In genomic region chr1:173669491-173669941, GRCh38 we compare ENCODE assay signal across 9 cellular contexts. TPM values are rescaled to one million over a fixed set of nuclear protein-coding genes. Genes with fewer than 3 reads are reported as not detected.
DNase-seq lines count a peak whose midpoint lies in the region; ATAC-seq and TF ChIP-seq lines count a peak whose summit lies in the region.
"Had no signal": no experiment of that assay in that cellular context is flagged by ENCODE, and none has a peak within 500 bp of the region (broad histone marks: within the 10 kb centered on the region; RNA-seq: fewer than 3 reads in every experiment).

Gene ANKRD45, minus strand, starts transcription at chr1:173669851. Its CDS starts 10,433 bp downstream, at chr1:173659418.

- peaks cover 2% of the 10 kb centered on the region for H3K79me2 ChIP-seq in parathyroid adenoma

- DNase-seq in AG04449 (ENCODE audit: low read depth, low spot score) (no peak), HFF-Myc (ENCODE audit: extremely low read depth, low read depth) (peak; percentile 20), glutamatergic neuron (peak; percentile 80)
- DNase-seq in activated T-cell treated with anti-CD3 and anti-CD28 coated beads, Interleukin-2, amount 50 U/mL, for 24 hours: peak; percentile 37
- DNase-seq in NK-92 treated with Interleukin-12 subunit alpha and Interleukin-12 subunit beta, amount 100 ng/mL, for 24 hours (lab: John Stamatoyannopoulos, UW): no peak

- peak within 1 kb of the TSS; percentile 69 for H3K27ac ChIP-seq in parathyroid adenoma

- TF ChIP-seq CTCF in AG04449 (IDR thresholded peaks at IDR 0.05; ENCODE audit: insufficient read depth, low read length, missing control alignments) (no peak), HFF-Myc (IDR thresholded peaks at IDR 0.05; ENCODE audit: low read depth, low read length, missing control alignments) (no peak), glutamatergic neuron (IDR thresholded peaks at IDR 0.05; ENCODE audit: partially characterized antibody, unreplicated experiment) (no peak), parathyroid adenoma (IDR thresholded peaks at IDR 0.05) (no peak)

- CTCF ChIA-PET in AG04449 (lab: Yijun Ruan, JAX): no interaction called here

- H3K27ac Mint-ChIP-seq in activated T-cell treated with anti-CD3 and anti-CD28 coated beads, Interleukin-2, amount 50 U/mL, for 24 hours: no peak within 1 kb of the TSS
- H3K27ac Mint-ChIP-seq in glutamatergic neuron (ENCODE audit: unreplicated experiment): peak within 1 kb of the TSS; percentile 79

- no peaks in the 10 kb centered on the region for H3K9me3 ChIP-seq in parathyroid adenoma (ENCODE audit: control insufficient read depth, low read length)

- H3K27me3 ChIP-seq in parathyroid adenoma (ENCODE audit: control insufficient read depth, insufficient read depth, low read length): no peaks in the 10 kb centered on the region

- peak within 1 kb of the TSS; percentile 90 for H3K4me2 ChIP-seq in parathyroid adenoma (ENCODE audit: low read length)

- no peaks in the 10 kb centered on the region for H3K9me3 Mint-ChIP-seq in activated T-cell treated with anti-CD3 and anti-CD28 coated beads, Interleukin-2, amount 50 U/mL, for 24 hours
- H3K9me3 Mint-ChIP-seq in glutamatergic neuron (ENCODE audit: unreplicated experiment): peaks cover 15% of the 10 kb centered on the region
- H3K9me3 Mint-ChIP-seq: activated naive CD4-positive, alpha-beta T cell treated with anti-CD3 and anti-CD28 coated beads, Interleukin-2, amount 50 U/mL, for 72 hours had no signal

- POLR2A ChIA-PET in AG04449 (lab: Yijun Ruan, JAX): no interaction called here

- H3K4me1 ChIP-seq in parathyroid adenoma: peaks cover 2% of the 10 kb centered on the region

- peaks cover 40% of the 10 kb centered on the region for H3K27me3 Mint-ChIP-seq in activated T-cell treated with anti-CD3 and anti-CD28 coated beads, Interleukin-2, amount 50 U/mL, for 24 hours
- peaks cover 8% of the 10 kb centered on the region for H3K27me3 Mint-ChIP-seq in glutamatergic neuron (ENCODE audit: unreplicated experiment)

- H3K4me1 Mint-ChIP-seq in activated T-cell treated with anti-CD3 and anti-CD28 coated beads, Interleukin-2, amount 50 U/mL, for 24 hours (ENCODE audit: low read depth): peaks cover 11% of the 10 kb centered on the region
- peaks cover 3% of the 10 kb centered on the region for H3K4me1 Mint-ChIP-seq in glutamatergic neuron (ENCODE audit: low read depth, unreplicated experiment)

- peak within 1 kb of the TSS; percentile 51 for H3K4me3 Mint-ChIP-seq in activated T-cell treated with anti-CD3 and anti-CD28 coated beads, Interleukin-2, amount 50 U/mL, for 24 hours
- peak within 1 kb of the TSS; percentile 93 for H3K4me3 Mint-ChIP-seq in glutamatergic neuron (ENCODE audit: unreplicated experiment)

- peak within 1 kb of the TSS; percentile 82 for H2AFZ ChIP-seq in parathyroid adenoma

- ATAC-seq in GM21526 (IDR thresholded peaks at IDR 0.05; ENCODE audit: low FRiP score, unreplicated experiment) (no peak), GM21381 (IDR thresholded peaks at IDR 0.05; ENCODE audit: unreplicated experiment) (no peak)

- no peaks in the 10 kb centered on the region for H3K36me3 ChIP-seq in parathyroid adenoma (ENCODE audit: control insufficient read depth, insufficient read depth, low read length)

- peak within 1 kb of the TSS; percentile 48 for H3K4me3 ChIP-seq in AG04449 (ENCODE audit: low read depth, low read length)
- H3K4me3 ChIP-seq in HFF-Myc (replicated peaks; ENCODE audit: low read depth, low read length): peak within 1 kb of the TSS; percentile 39
- H3K4me3 ChIP-seq in parathyroid adenoma (ENCODE audit: low read depth, low read length): peak within 1 kb of the TSS; percentile 79

- H3K36me3 Mint-ChIP-seq in activated T-cell treated with anti-CD3 and anti-CD28 coated beads, Interleukin-2, amount 50 U/mL, for 24 hours (ENCODE audit: low read depth): no peaks in the 10 kb centered on the region
- no peaks in the 10 kb centered on the region for H3K36me3 Mint-ChIP-seq in glutamatergic neuron (ENCODE audit: unreplicated experiment)

- H3K9ac ChIP-seq in parathyroid adenoma: no peak within 1 kb of the TSS

RNA-seq across cellular contexts. Expression of gene ANKRD45, which starts in this region (rescaled TPM):
- 4.7 TPM for total RNA-seq in glutamatergic neuron (ENCODE audit: unreplicated experiment)
- total RNA-seq: activated naive CD4-positive, alpha-beta T cell treated with anti-CD3 and anti-CD28 coated beads, Interleukin-2, amount 50 U/mL, for 72 hours had no signal

Comparison
In these comparisons a context has a peak if more than half of its experiments do, and no peak if none do; other contexts are left out.
1. DNase-seq: peak in HFF-Myc (single experiment), activated T-cell treated with anti-CD3 and anti-CD28 coated beads, Interleukin-2, amount 50 U/mL, for 24 hours (single experiment) and glutamatergic neuron (single experiment); none in AG04449 (single experiment) and NK-92 treated with Interleukin-12 subunit alpha and Interleukin-12 subunit beta, amount 100 ng/mL, for 24 hours (single experiment).
2. Peak in every context shown above with its lines, with median percentiles within 50 percentile points of each other: H3K4me3 ChIP-seq.